Comparison of ENCODE assay signal across 14 cellular contexts in the genomic region with DNA sequence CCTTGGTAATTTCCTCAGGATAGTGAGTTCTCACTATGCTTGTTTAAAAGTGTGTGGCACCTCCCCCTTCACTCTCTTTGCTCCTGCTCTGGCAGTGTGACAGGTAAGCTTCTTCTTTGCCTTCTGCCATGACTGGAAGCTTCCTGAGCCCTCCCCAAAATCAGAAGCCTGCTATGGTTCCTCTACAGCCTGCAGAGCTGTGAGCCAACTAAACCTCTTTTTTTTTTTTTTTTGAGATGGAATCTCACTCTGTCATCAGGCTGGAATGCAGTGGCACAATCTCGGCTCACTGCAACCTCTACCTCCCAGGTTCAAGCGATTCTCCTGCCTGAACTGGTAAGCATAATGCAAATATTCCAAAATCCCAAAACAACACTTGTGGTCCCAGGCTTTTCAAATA.
DNase-seq lines count a peak whose midpoint lies in the region; ATAC-seq and TF ChIP-seq lines count a peak whose summit lies in the region.
"Had no signal": no experiment of that assay in that cellular context is flagged by ENCODE, and none has a peak within 500 bp of the region (broad histone marks: within the 10 kb centered on the region; RNA-seq: fewer than 3 reads in every experiment).

No MANE protein-coding gene starts in this region.

- POLR2A ChIA-PET in IMR-90 (lab: Charles Lee; ENCODE audit: unreplicated experiment) = interaction anchor here (1.1 kb wide), 2 partner anchors 9 to 13 kb away, joined by 3 read pairs; no protein-coding TSS in a partner anchor
- POLR2A ChIA-PET in CD4-positive, alpha-beta T cell (lab: Charles Lee) = no interaction called here

- H3K36me3 ChIP-seq in IMR-90 (ENCODE audit: control insufficient read depth, insufficient read depth, low read length) (no peaks in the 10 kb centered on the region), mammary epithelial cell (ENCODE audit: insufficient read depth, low read length) (no peaks in the 10 kb centered on the region), thyroid gland (no peaks in the 10 kb centered on the region)
- H3K36me3 ChIP-seq: stomach had no signal

- H3K4me2 ChIP-seq in IMR-90 (ENCODE audit: low read depth, low read length) (no peak overlapping the region), mammary epithelial cell (ENCODE audit: insufficient read depth, low read depth, low read length) (peak overlapping the region; percentile 58)

- no peaks in the 10 kb centered on the region for H3K4me1 Mint-ChIP-seq in CD4-positive, alpha-beta T cell (ENCODE audit: low read depth)
- no peaks in the 10 kb centered on the region for H3K4me1 Mint-ChIP-seq in activated T-cell treated with anti-CD3 and anti-CD28 coated beads, Interleukin-2, amount 50 U/mL, for 72 hours (ENCODE audit: low read depth)
- H3K4me1 Mint-ChIP-seq: CD8-positive, alpha-beta memory T cell had no signal

- no peak overlapping the region for H3K14ac ChIP-seq in IMR-90 (replicated peaks; ENCODE audit: low read depth, low read length)

- peaks cover 6% of the 10 kb centered on the region for H3K27me3 Mint-ChIP-seq in CD4-positive, alpha-beta T cell
- H3K27me3 Mint-ChIP-seq in activated T-cell treated with anti-CD3 and anti-CD28 coated beads, Interleukin-2, amount 50 U/mL, for 72 hours (ENCODE audit: low read depth) = peaks cover 32% of the 10 kb centered on the region

- no peak overlapping the region for H2AFZ ChIP-seq in IMR-90 (replicated peaks; ENCODE audit: low read length, poor library complexity)
- peak overlapping the region; percentile 73 for H2AFZ ChIP-seq in mammary epithelial cell (ENCODE audit: low read depth, low read length)

- no peak overlapping the region for H3K56ac ChIP-seq in IMR-90 (ENCODE audit: extremely low read depth, insufficient read depth, low read length)

- H3K4me3 ChIP-seq in IMR-90 (ENCODE audit: insufficient read depth, low read depth, low read length) (no peak overlapping the region), mammary epithelial cell (replicated peaks in 1 of 3; ENCODE audit: insufficient read depth in 1 of 3, low read depth in 2 of 3, low read length in 3 of 3) (no peak overlapping the region), thyroid gland (replicated peaks in 1 of 3) (no peak overlapping the region)
- H3K4me3 ChIP-seq: SK-N-MC, stomach had no signal

- H4K20me1 ChIP-seq in IMR-90 (ENCODE audit: insufficient read depth, low read length) (no peaks in the 10 kb centered on the region), mammary epithelial cell (ENCODE audit: insufficient read depth, low read length) (no peaks in the 10 kb centered on the region)

- no peak overlapping the region for H2AK9ac ChIP-seq in IMR-90 (replicated peaks; ENCODE audit: low read depth, low read length, poor library complexity)

- H3K4me3 Mint-ChIP-seq in CD4-positive, alpha-beta T cell = no peak overlapping the region
- no peak overlapping the region for H3K4me3 Mint-ChIP-seq in activated T-cell treated with anti-CD3 and anti-CD28 coated beads, Interleukin-2, amount 50 U/mL, for 72 hours
- H3K4me3 Mint-ChIP-seq: CD8-positive, alpha-beta memory T cell had no signal

- H3K4me1 ChIP-seq in IMR-90 (ENCODE audit: control insufficient read depth, insufficient read depth, low read length) (peaks cover 4% of the 10 kb centered on the region; the same call in 1 of the 2 replicates), mammary epithelial cell (ENCODE audit: insufficient read depth, low read length) (peaks cover 12% of the 10 kb centered on the region), thyroid gland (peaks cover 13 to 42% of the 10 kb centered on the region in 2 donors)

- TF ChIP-seq RAD21 in IMR-90 (IDR thresholded peaks at IDR 0.05; ENCODE audit: low read length) = no peak

- H2BK15ac ChIP-seq in IMR-90 (ENCODE audit: low read depth, low read length) = no peak overlapping the region

- H3K9me3 Mint-ChIP-seq in CD4-positive, alpha-beta T cell = no peaks in the 10 kb centered on the region
- H3K9me3 Mint-ChIP-seq in activated T-cell treated with anti-CD3 and anti-CD28 coated beads, Interleukin-2, amount 50 U/mL, for 72 hours = peaks cover 2% of the 10 kb centered on the region in 2 donors
- H3K9me3 Mint-ChIP-seq: CD8-positive, alpha-beta memory T cell had no signal

- no peaks in the 10 kb centered on the region for H3K79me2 ChIP-seq in mammary epithelial cell (ENCODE audit: insufficient read depth, low read length)

- TF ChIP-seq POLR2A in IMR-90 (IDR thresholded peaks at IDR 0.05; ENCODE audit: low read depth, low read length) = no peak
- TF ChIP-seq POLR2A in thyroid gland (IDR thresholded peaks at IDR 0.05) = no peak

- no peak overlapping the region for H3K4ac ChIP-seq in IMR-90 (ENCODE audit: low read depth, low read length)

- dilution Hi-C loops in IMR-90 (cut with HindIII; ENCODE audit: low sequenced_read_pairs, unreplicated experiment) (no loop called here), mammary epithelial cell (cut with HindIII; ENCODE audit: low sequenced_read_pairs) (loop anchor here (10.0 kb wide), 1 partner anchor 49 kb away; no protein-coding TSS in a partner anchor)

- no peak overlapping the region for H2BK120ac ChIP-seq in IMR-90 (ENCODE audit: low read depth, low read length)

- CTCF ChIA-PET in IMR-90 (lab: Yijun Ruan, JAX) (no interaction called here), mammary epithelial cell (lab: Charles Lee; ENCODE audit: low non-redundant PET) (no interaction called here)
- CTCF ChIA-PET in CD4-positive, alpha-beta T cell (lab: Charles Lee) = no interaction called here

- no peak overlapping the region for H3K18ac ChIP-seq in IMR-90 (ENCODE audit: low read depth, low read length)

- H4K91ac ChIP-seq in IMR-90 (ENCODE audit: insufficient read depth, low read depth, low read length) = no peak overlapping the region

- no TSS peak for BruUV-seq in IMR-90 (replicated peaks; lab: Mats Ljungman, UMichigan)
- no TSS peak for BruUV-seq in mammary epithelial cell (replicated peaks; lab: Mats Ljungman, UMichigan)

- no peak overlapping the region for H3K27ac Mint-ChIP-seq in CD4-positive, alpha-beta T cell
- H3K27ac Mint-ChIP-seq in activated T-cell treated with anti-CD3 and anti-CD28 coated beads, Interleukin-2, amount 50 U/mL, for 72 hours = no peak overlapping the region
- H3K27ac Mint-ChIP-seq: CD8-positive, alpha-beta memory T cell had no signal

- no peak overlapping the region for H3K23ac ChIP-seq in IMR-90 (ENCODE audit: low read depth, low read length)

- DNase-seq in IMR-90 (no peak), mammary epithelial cell (peak; percentile 54), left lobe of liver (ENCODE audit: low spot score) (no peak), thyroid gland (peak; percentile 30 to 38), dedifferentiated amniotic fluid mesenchymal stem cell (ENCODE audit: extremely low spot score) (no peak)
- DNase-seq in CD4-positive, alpha-beta T cell = no peak
- DNase-seq in activated T-cell treated with anti-CD3 and anti-CD28 coated beads, Interleukin-2, amount 50 U/mL, for 72 hours = no peak
- DNase-seq: amygdala; CD8-positive, alpha-beta memory T cell; hypothalamus; NCI-H1694; stomach had no signal

- no peaks in the 10 kb centered on the region for H3K9me1 ChIP-seq in IMR-90 (ENCODE audit: insufficient read depth, low read length)

- intact Hi-C loops in IMR-90 (cut with micrococcal nuclease) = loop anchor here (2.0 kb wide), 1 partner anchor 13 kb away; no protein-coding TSS in a partner anchor
- intact Hi-C loops in mammary epithelial cell (cut with micrococcal nuclease) = no loop called here
- intact Hi-C loops in thyroid gland (cut with DNase I) = no loop called here
- intact Hi-C loops in CD4-positive, alpha-beta T cell (cut with DNase I, micrococcal nuclease) = no loop called here

- H3K27ac ChIP-seq in IMR-90 (ENCODE audit: insufficient read depth, low read length) (no peak overlapping the region), mammary epithelial cell (ENCODE audit: insufficient read depth, low read depth, low read length) (peak overlapping the region; percentile 20), thyroid gland (peak overlapping the region; percentile 24 to 41 (median 39))
- no peak overlapping the region for H3K27ac ChIP-seq in CD4-positive, alpha-beta T cell (ENCODE audit: low read depth, low read length)
- H3K27ac ChIP-seq: SK-N-MC had no signal

- no peak overlapping the region for H4K5ac ChIP-seq in IMR-90 (ENCODE audit: low read depth, low read length)

- no CpG with 5 or more reads among the region's 2 CpGs for WGBS in IMR-90 (ENCODE audit: extremely low coverage in 2 of 2, insufficient read length in 1 of 2), 2 experiments
- 6% methylated on average over 2 of the region's 2 CpGs for WGBS in mammary epithelial cell (ENCODE audit: low coverage, missing lambda C conversion rate)
- WGBS in thyroid gland, 2 donors = 26 to 27% methylated on average over 2 of the region's 2 CpGs

- H3K9ac ChIP-seq in IMR-90 (ENCODE audit: low read depth, low read length) (no peak overlapping the region), mammary epithelial cell (ENCODE audit: insufficient read depth, low read length) (no peak overlapping the region)

- H2AK5ac ChIP-seq in IMR-90 (ENCODE audit: low read depth, low read length) = no peak overlapping the region

- no peak overlapping the region for H2BK5ac ChIP-seq in IMR-90 (ENCODE audit: low read depth, low read length, poor library complexity, severe bottlenecking)

- H4K8ac ChIP-seq in IMR-90 (ENCODE audit: low read depth in 2 of 2, low read length in 2 of 2) = no peak overlapping the region

- no peaks in the 10 kb centered on the region; the same call in 1 of the 2 replicates for H3K9me3 ChIP-seq in IMR-90 (ENCODE audit: control insufficient read depth, insufficient read depth, low read length)
- no peaks in the 10 kb centered on the region for H3K9me3 ChIP-seq in mammary epithelial cell (replicated peaks; ENCODE audit: insufficient read depth, low read length)
- no peaks in the 10 kb centered on the region for H3K9me3 ChIP-seq in thyroid gland
- no peaks in the 10 kb centered on the region for H3K9me3 ChIP-seq in CD4-positive, alpha-beta T cell (ENCODE audit: control insufficient read depth, low read length)
- H3K9me3 ChIP-seq: stomach had no signal

- TF ChIP-seq CTCF in IMR-90 (conservative IDR thresholded peaks at IDR 0.05; ENCODE audit: low read depth, low read length) (no peak), mammary epithelial cell (conservative IDR thresholded peaks at IDR 0.05 in 1 of 2, IDR thresholded peaks at IDR 0.05 in 1 of 2; ENCODE audit: extremely low read depth in 1 of 2, insufficient read depth in 1 of 2, low read depth in 1 of 2, low read length in 2 of 2) (no peak), thyroid gland (IDR thresholded peaks at IDR 0.05) (no peak)
- TF ChIP-seq CTCF in CD4-positive, alpha-beta T cell (IDR thresholded peaks at IDR 0.05) = no peak

- no peak overlapping the region for H2BK20ac ChIP-seq in IMR-90 (ENCODE audit: low read depth, low read length)

- in situ Hi-C loops in IMR-90 (cut with MboI; ENCODE audit: low sequenced_read_pairs) = no loop called here
- in situ Hi-C loops in mammary epithelial cell (cut with MboI; ENCODE audit: low sequenced_read_pairs in 2 of 2) = no loop called here

- H3K79me1 ChIP-seq in IMR-90 (ENCODE audit: low read depth in 1 of 2, low read length in 2 of 2) = no peaks in the 10 kb centered on the region

- peak; percentile 54 for ATAC-seq in IMR-90 (ENCODE audit: low read depth)
- peak; percentile 13 for ATAC-seq in left lobe of liver
- no peak for ATAC-seq in CD4-positive, alpha-beta T cell (ENCODE audit: poor library complexity)
- ATAC-seq in activated T-cell treated with anti-CD3 and anti-CD28 coated beads, Interleukin-2, amount 50 U/mL, for 72 hours (replicated peaks in 1 of 2) = no peak
- no peak for ATAC-seq in GM18907 (IDR thresholded peaks at IDR 0.05; ENCODE audit: unreplicated experiment)

- H3K27me3 ChIP-seq in IMR-90 (ENCODE audit: control insufficient read depth, insufficient read depth, low read length) (peaks cover 4% of the 10 kb centered on the region), mammary epithelial cell (ENCODE audit: insufficient read depth, low read length) (no peaks in the 10 kb centered on the region), thyroid gland (no peaks in the 10 kb centered on the region)
- H3K27me3 ChIP-seq in CD4-positive, alpha-beta T cell (ENCODE audit: control insufficient read depth, insufficient read depth, low read length) = no peaks in the 10 kb centered on the region
- H3K27me3 ChIP-seq: stomach had no signal

- no peaks in the 10 kb centered on the region for H3K36me3 Mint-ChIP-seq in CD4-positive, alpha-beta T cell (ENCODE audit: low read depth)
- H3K36me3 Mint-ChIP-seq in activated T-cell treated with anti-CD3 and anti-CD28 coated beads, Interleukin-2, amount 50 U/mL, for 72 hours (ENCODE audit: insufficient read depth in 2 of 2) = peaks cover 6 to 19% of the 10 kb centered on the region in 2 donors
- H3K36me3 Mint-ChIP-seq: CD8-positive, alpha-beta memory T cell had no signal

Comparison
In these comparisons a context has a peak if more than half of its experiments do, and no peak if none do; other contexts are left out.
1. ATAC-seq: peak in IMR-90 (single experiment) and left lobe of liver (single experiment); none in CD4-positive, alpha-beta T cell (single experiment), activated T-cell treated with anti-CD3 and anti-CD28 coated beads, Interleukin-2, amount 50 U/mL, for 72 hours (0 of 2) and GM18907 (single experiment).
2. DNase-seq: peak in mammary epithelial cell (single experiment) and thyroid gland (2 of 2); none in IMR-90 (single experiment), left lobe of liver (single experiment), CD4-positive, alpha-beta T cell (0 of 10), activated T-cell treated with anti-CD3 and anti-CD28 coated beads, Interleukin-2, amount 50 U/mL, for 72 hours (0 of 2) and dedifferentiated amniotic fluid mesenchymal stem cell (single experiment).
3. H3K27ac ChIP-seq: peak in mammary epithelial cell (single experiment) and thyroid gland (3 of 3); none in IMR-90 (single experiment) and CD4-positive, alpha-beta T cell (single experiment).